Comparison of ENCODE assay signal across 11 cellular contexts in genomic region chr18:52341617-52342381, GRCh38. TPM values are rescaled to one million over a fixed set of nuclear protein-coding genes. Genes with fewer than 3 reads are reported as not detected.
A peak's percentile ranks its signal among the peaks of the same experiment; 100 is the strongest.
DNase-seq lines count a peak whose midpoint lies in the region; ATAC-seq and TF ChIP-seq lines count a peak whose summit lies in the region.
"Had no signal": no experiment of that assay in that cellular context is flagged by ENCODE, and none has a peak within 500 bp of the region (broad histone marks: within the 10 kb centered on the region; RNA-seq: fewer than 3 reads in every experiment).

No MANE protein-coding gene starts in this region.

- no peaks in the 10 kb centered on the region for H3K36me3 Mint-ChIP-seq in endodermal cell (ENCODE audit: low read depth)
- H3K36me3 Mint-ChIP-seq: brain had no signal

- H3K9me3 Mint-ChIP-seq in endodermal cell: no peaks in the 10 kb centered on the region
- H3K9me3 Mint-ChIP-seq: brain had no signal

- WGBS in right cardiac atrium: 1% methylated on average over 45 of the region's 45 CpGs
- 1 to 2% methylated on average over 9 to 40 of the region's 45 CpGs for WGBS in endodermal cell (ENCODE audit: insufficient coverage in 1 of 2, insufficient read length in 1 of 2), 2 experiments

- H3K4me1 Mint-ChIP-seq in endodermal cell: peaks cover 17% of the 10 kb centered on the region

- H3K27me3 Mint-ChIP-seq in endodermal cell (ENCODE audit: insufficient read depth): peaks cover 3% of the 10 kb centered on the region

- DNase-seq in right cardiac atrium: peak in 2 of 3 donors; percentile 18 to 29
- no peak for DNase-seq in Right ventricle myocardium inferior (ENCODE audit: missing footprints)
- DNase-seq in endodermal cell: peak; percentile 80
- peak; percentile 49 for DNase-seq in midbrain (lab: John Stamatoyannopoulos, UW)
- no peak for DNase-seq in activated T-cell treated with anti-CD3 and anti-CD28 coated beads, Interleukin-2, amount 50 U/mL, for 1 hour
- DNase-seq in 8988T: no peak
- DNase-seq: tibial artery had no signal

- intact Hi-C loops in right cardiac atrium (cut with DNase I): no loop called here
- intact Hi-C loops in Right ventricle myocardium inferior (cut with DNase I): no loop called here

- H3K9me3 ChIP-seq in right cardiac atrium (ENCODE audit: control insufficient read depth, low read length) (no peaks in the 10 kb centered on the region), endodermal cell (ENCODE audit: control insufficient read depth, low read length) (no peaks in the 10 kb centered on the region)
- H3K9me3 ChIP-seq: HAP-1, tibial artery had no signal

- H3K36me3 ChIP-seq in endodermal cell (ENCODE audit: control insufficient read depth, insufficient read depth, low read length): no peaks in the 10 kb centered on the region
- H3K36me3 ChIP-seq: HAP-1, tibial artery had no signal

- H3K27me3 ChIP-seq in right cardiac atrium (ENCODE audit: control insufficient read depth, insufficient read depth) (peaks cover 4% of the 10 kb centered on the region), endodermal cell (ENCODE audit: control insufficient read depth, insufficient read depth, low read length, poor library complexity, severe bottlenecking) (peaks cover 76% of the 10 kb centered on the region)

- no peak for TF ChIP-seq CTCF in endodermal cell (conservative IDR thresholded peaks at IDR 0.05)

- ATAC-seq in right cardiac atrium (no peak), Right ventricle myocardium inferior (no peak), HG03378 (IDR thresholded peaks at IDR 0.05; ENCODE audit: unreplicated experiment) (no peak), GM21381 (IDR thresholded peaks at IDR 0.05; ENCODE audit: unreplicated experiment) (no peak)

- H3K4me3 ChIP-seq in right cardiac atrium (ENCODE audit: low read length) (no peak overlapping the region), endodermal cell (ENCODE audit: low read length) (peak overlapping the region; percentile 78)
- H3K4me3 ChIP-seq: HAP-1 had no signal

- H3K9ac ChIP-seq in endodermal cell (ENCODE audit: extremely low read depth, low read length, poor library complexity, severe bottlenecking): no peak overlapping the region

- no peak overlapping the region for H3K27ac Mint-ChIP-seq in endodermal cell

- H3K4me1 ChIP-seq in right cardiac atrium (ENCODE audit: control insufficient read depth, insufficient read depth, low read length) (no peaks in the 10 kb centered on the region), endodermal cell (ENCODE audit: control insufficient read depth, insufficient read depth, low read length) (no peaks in the 10 kb centered on the region)
- H3K4me1 ChIP-seq: HAP-1 had no signal

- H3K4me3 Mint-ChIP-seq in endodermal cell: no peak overlapping the region
- H3K4me3 Mint-ChIP-seq: brain had no signal

- H3K27ac ChIP-seq in right cardiac atrium (ENCODE audit: low read length) (no peak overlapping the region), endodermal cell (ENCODE audit: low read depth, low read length) (peak overlapping the region; percentile 45)
- H3K27ac ChIP-seq: tibial artery had no signal

RNA-seq across cellular contexts. Expression of gene DCC, which starts 1.8 kb away (rescaled TPM):
- total RNA-seq in right cardiac atrium (under 1 TPM in 2 of 4 donors, not detected in 2; 0.17 to 0.28 TPM), Right ventricle myocardium inferior (not detected), endodermal cell (under 1 TPM; 0.77 to 0.97 TPM)
- 0.02 TPM for polyA plus RNA-seq in right cardiac atrium
- polyA plus RNA-seq in endodermal cell (2013, experiment 1 of 2): 73.3 TPM
- polyA plus RNA-seq in endodermal cell (2013, experiment 2 of 2): 64.3 TPM

Comparison
In these comparisons a context has a peak if more than half of its experiments do, and no peak if none do; other contexts are left out.
1. DNase-seq: peak in right cardiac atrium (2 of 3), endodermal cell (single experiment) and midbrain (single experiment); none in Right ventricle myocardium inferior (single experiment), activated T-cell treated with anti-CD3 and anti-CD28 coated beads, Interleukin-2, amount 50 U/mL, for 1 hour (single experiment) and 8988T (single experiment).